8 cellular contexts compared by ENCODE assay signal in the genomic region with DNA sequence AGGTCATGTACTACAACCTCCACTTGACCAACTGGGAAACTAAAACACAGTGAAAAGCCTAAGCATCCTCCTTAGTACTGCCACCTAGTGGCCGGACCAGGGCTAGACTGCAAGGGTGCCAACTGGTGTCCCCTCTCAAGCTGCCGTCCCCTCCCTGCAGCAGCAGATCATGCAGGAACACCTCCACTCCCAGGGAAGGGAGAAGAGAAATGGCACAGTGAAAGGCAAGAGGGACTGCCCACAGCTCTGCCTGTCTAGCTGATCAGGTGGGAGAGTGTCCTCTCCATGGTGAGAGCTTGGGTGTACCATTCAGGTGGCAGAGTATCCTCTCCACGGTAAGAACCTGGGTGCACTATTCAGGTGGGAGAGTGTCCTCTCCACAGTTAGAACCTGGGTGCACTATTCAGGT.
DNase-seq lines count a peak whose midpoint lies in the region; ATAC-seq lines count a peak whose summit lies in the region.

No MANE protein-coding gene starts in this region.

- no peak overlapping the region for H3K4me3 ChIP-seq in MG63

- peak; percentile 44 to 52 for DNase-seq in AML-193 (lab: John Stamatoyannopoulos, UW)
- DNase-seq in MG63: peak; percentile 31
- DNase-seq in activated CD4-positive, CD25-positive, alpha-beta regulatory T cell (lab: John Stamatoyannopoulos, UW): peak; percentile 34 to 54 (median 38)
- peak; percentile 34 for DNase-seq in central memory CD4-positive, alpha-beta T cell
- DNase-seq in medulla oblongata (ENCODE audit: extremely low spot score): peak; percentile 70
- peak; percentile 58 for DNase-seq in stimulated activated CD8-positive, alpha-beta memory T cell treated with anti-CD3 and anti-CD28 coated beads, Interleukin-4, amount 100 ng/mL, for 24 hours (ENCODE audit: low read depth)
- no peak for DNase-seq in GF-D8 (lab: John Stamatoyannopoulos, UW)

- H3K27me3 ChIP-seq in MG63: no peaks in the 10 kb centered on the region

- no peaks in the 10 kb centered on the region for H3K9me3 ChIP-seq in MG63

- ATAC-seq in GM18867 (IDR thresholded peaks at IDR 0.05; ENCODE audit: unreplicated experiment): peak; percentile 65

- H3K36me3 ChIP-seq in MG63: no peaks in the 10 kb centered on the region
